12 cellular contexts compared by ENCODE assay signal in the genomic region with DNA sequence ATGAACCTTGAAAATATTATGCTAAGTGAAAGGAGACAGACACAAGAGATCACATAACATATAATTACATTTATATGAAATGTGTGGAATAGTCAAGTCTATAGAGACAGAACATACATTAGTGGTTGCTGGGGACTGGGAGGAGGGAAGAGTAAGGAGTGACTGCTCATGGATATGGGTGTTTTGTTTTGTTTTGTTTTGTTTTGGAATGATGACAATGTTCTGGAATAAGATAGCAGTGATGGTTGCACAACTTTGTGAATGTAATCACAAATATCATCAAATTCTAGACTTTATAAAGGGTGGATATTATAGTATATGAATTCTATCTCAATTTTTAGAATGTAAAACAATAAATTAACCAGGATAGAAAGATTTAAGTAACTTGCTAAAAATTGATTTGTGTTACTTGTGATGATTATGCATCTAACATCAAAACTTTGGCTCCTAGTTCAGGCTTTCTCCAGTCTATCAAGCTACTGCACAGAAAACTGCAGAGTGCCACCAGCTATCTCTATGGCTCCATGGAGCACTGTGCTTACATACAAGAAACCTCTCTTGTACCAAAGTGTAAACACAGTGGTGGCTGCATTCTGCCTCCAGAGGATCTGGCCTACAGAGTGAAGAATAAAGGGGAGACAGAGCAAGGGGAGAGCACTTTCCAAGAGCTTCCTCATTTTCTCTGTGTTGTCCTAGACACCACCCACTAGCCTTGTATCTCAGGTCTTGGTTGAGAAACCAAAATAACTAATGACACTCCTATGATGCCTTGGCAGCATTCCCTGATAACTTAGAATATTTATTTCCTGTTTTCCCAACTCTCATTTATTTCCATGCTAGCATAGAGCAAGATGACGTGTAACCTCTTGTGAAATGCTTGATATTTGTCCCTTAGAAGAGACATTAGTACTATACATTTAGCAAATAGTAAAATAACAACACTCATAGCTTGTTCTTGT. TPM values are rescaled to one million over a fixed set of nuclear protein-coding genes. Genes with fewer than 3 reads are reported as not detected.
A peak's percentile ranks its signal among the peaks of the same experiment; 100 is the strongest.
DNase-seq lines count a peak whose midpoint lies in the region; ATAC-seq, FAIRE-seq and TF ChIP-seq lines count a peak whose summit lies in the region.
"Had no signal": no experiment of that assay in that cellular context is flagged by ENCODE, and none has a peak within 500 bp of the region (broad histone marks: within the 10 kb centered on the region; RNA-seq: fewer than 3 reads in every experiment).

No MANE protein-coding gene starts in this region.

- H3K4me1 ChIP-seq in pancreas = peaks cover 4 to 7% (median 6%) of the 10 kb centered on the region in 3 donors
- peaks cover 5% of the 10 kb centered on the region for H3K4me1 ChIP-seq in Karpas-422 (ENCODE audit: low read length)

- H3K27me3 ChIP-seq in pancreas = no peaks in the 10 kb centered on the region
- H3K27me3 ChIP-seq in Karpas-422 (ENCODE audit: low read length) = no peaks in the 10 kb centered on the region
- H3K27me3 ChIP-seq: cardiac muscle cell had no signal

- H3K4me3 ChIP-seq in pancreas (no peak overlapping the region), Karpas-422 (ENCODE audit: low read length) (no peak overlapping the region)
- H3K4me3 ChIP-seq: cardiac muscle cell had no signal

- peak; percentile 54 to 82 (median 77) for ATAC-seq in pancreas
- no peak for ATAC-seq in GM18519 (IDR thresholded peaks at IDR 0.05; ENCODE audit: low FRiP score, unreplicated experiment)
- ATAC-seq in HG02571 (IDR thresholded peaks at IDR 0.05; ENCODE audit: unreplicated experiment) = no peak
- ATAC-seq: natural killer cell treated with Interleukin-12 subunit alpha and Interleukin-12 subunit beta and Interleukin-15 and Interleukin-18, amount 100 ng/mL, for 72 hours had no signal

- no peaks in the 10 kb centered on the region for H3K79me2 ChIP-seq in Karpas-422 (ENCODE audit: low read length)

- TF ChIP-seq CTCF in pancreas (IDR thresholded peaks at IDR 0.05) = no peak

- no peaks in the 10 kb centered on the region for H3K9me2 ChIP-seq in Karpas-422 (replicated peaks; ENCODE audit: insufficient read depth, low read length)

- H4K20me1 ChIP-seq in Karpas-422 (ENCODE audit: insufficient read depth, low read depth, low read length) = no peaks in the 10 kb centered on the region

- WGBS in pancreas, 2 donors = 52 to 54% methylated on average over 1 of the region's 1 CpG

- H3K27ac ChIP-seq in pancreas (peak overlapping the region; percentile 4 to 68 (median 47)), Karpas-422 (ENCODE audit: low read length) (no peak overlapping the region)
- H3K27ac ChIP-seq: cardiac muscle cell had no signal

- H3K36me3 ChIP-seq in pancreas = no peaks in the 10 kb centered on the region
- H3K36me3 ChIP-seq in Karpas-422 (ENCODE audit: insufficient read depth, low read length) = no peaks in the 10 kb centered on the region
- H3K36me3 ChIP-seq: cardiac muscle cell had no signal

- FAIRE-seq in pancreas (lab: Jason Lieb, UNC) = peak; percentile 41

- in situ Hi-C loops in SK-MEL-5 (cut with HindIII; ENCODE audit: low pct_unique_long_range_greater_than_20kb, low sequenced_read_pairs) = no loop called here

- no peak overlapping the region for H3K9ac ChIP-seq in Karpas-422 (ENCODE audit: low read length)

- H3K9me3 ChIP-seq in pancreas = no peaks in the 10 kb centered on the region
- no peaks in the 10 kb centered on the region for H3K9me3 ChIP-seq in Karpas-422 (ENCODE audit: low read length)

- no peak overlapping the region for H3K4me2 ChIP-seq in Karpas-422 (ENCODE audit: low read depth, low read length, poor library complexity, severe bottlenecking)

- intact Hi-C loops in pancreas (cut with DNase I) = no loop called here

- no peak overlapping the region for H2AFZ ChIP-seq in Karpas-422 (ENCODE audit: low read length)

- peak; percentile 8 for DNase-seq in AG08396 (ENCODE audit: low spot score)
- DNase-seq in SK-MEL-5 (ENCODE audit: low read depth, low spot score) = peak; percentile 12
- peak; percentile 45 for DNase-seq in fibroblast of the conjunctiva (ENCODE audit: low read depth)
- DNase-seq in pancreas = peak in 1 of 6 donors; percentile 11
- no peak for DNase-seq in Karpas-422
- no peak for DNase-seq in hypothalamus (lab: John Stamatoyannopoulos, UW)
- DNase-seq: CD4-positive, CD25-positive, alpha-beta regulatory T cell; stimulated activated naive CD4-positive, alpha-beta T cell had no signal

RNA-seq across cellular contexts. Expression of a gene that starts 57.1 kb away (rescaled TPM):
- total RNA-seq in SK-MEL-5 (2014; rRNA removed; shearing (Covaris generic)) = 36.2 and 36.9 TPM in 2 replicates
- polyA plus RNA-seq in SK-MEL-5 (2015; cell fraction: cytosol; rRNA removed) = 16.7 and 19.6 TPM in 2 replicates
- polyA plus RNA-seq in SK-MEL-5 (2015; cell fraction: nucleus; rRNA removed) = 22.1 and 35.6 TPM in 2 replicates
- 10 to 100 TPM; 10.8 to 36.7 (median 15.1) TPM for total RNA-seq in pancreas
- 10 to 100 TPM; 13.5 to 22.6 TPM for polyA plus RNA-seq in pancreas
- 1.7 and 2.1 TPM in 2 replicates for total RNA-seq in Karpas-422 (2014; rRNA removed; shearing (Covaris generic); ENCODE audit: low replicate concordance)

Comparison
In these comparisons a context has a peak if more than half of its experiments do, and no peak if none do; other contexts are left out.
1. DNase-seq: peak in AG08396 (single experiment), SK-MEL-5 (single experiment) and fibroblast of the conjunctiva (single experiment); none in Karpas-422 (single experiment) and hypothalamus (0 of 51).
2. ATAC-seq: peak in pancreas (4 of 4); none in GM18519 (single experiment) and HG02571 (single experiment).